Comparison of ENCODE assay signal across 29 cellular contexts in genomic region chr20:55159230-55159629, GRCh38.
"Had no signal": no experiment of that assay in that cellular context is flagged by ENCODE, and none has a peak within 500 bp of the region (broad histone marks: within the 10 kb centered on the region; RNA-seq: fewer than 3 reads in every experiment).

No MANE protein-coding gene starts in this region.

- H3K4me1 Mint-ChIP-seq: activated CD4-positive, alpha-beta T cell treated with anti-CD3 and anti-CD28 coated beads for 36 hours; activated CD4-positive, alpha-beta T cell treated with anti-CD3 and anti-CD28 coated beads, Interleukin-2, amount 10 ng/mL, durations not matched to agents 24 days and 14 days; activated CD8-positive, alpha-beta memory T cell treated with anti-CD3 and anti-CD28 coated beads, Interleukin-2, amount 10 ng/mL, durations not matched to agents 7 days and 5 days; activated T-helper 17 cell treated with anti-CD3 and anti-CD28 coated beads, Interleukin-2, amount 50 U/mL, for 72 hours; central memory CD8-positive, alpha-beta T cell; endodermal cell had no signal

- H3K9me3 ChIP-seq: gastroesophageal sphincter had no signal

- H3K36me3 Mint-ChIP-seq: activated CD4-positive, alpha-beta memory T cell treated with anti-CD3 and anti-CD28 coated beads for 36 hours; activated CD8-positive, alpha-beta memory T cell treated with anti-CD3 and anti-CD28 coated beads, Interleukin-2, amount 10 ng/mL, durations not matched to agents 7 days and 5 days; activated naive CD8-positive, alpha-beta T cell had no signal

- H3K27me3 ChIP-seq: brain microvascular endothelial cell, gastroesophageal sphincter had no signal

- H3K4me3 ChIP-seq: coronary artery, dorsolateral prefrontal cortex, gastroesophageal sphincter had no signal

- H3K4me1 ChIP-seq: gastroesophageal sphincter had no signal

- DNase-seq: activated CD4-positive, alpha-beta memory T cell treated with anti-CD3 and anti-CD28 coated beads for 36 hours; activated CD4-positive, alpha-beta T cell treated with anti-CD3 and anti-CD28 coated beads for 36 hours; activated CD4-positive, alpha-beta T cell treated with anti-CD3 and anti-CD28 coated beads, Interleukin-2, amount 10 ng/mL, durations not matched to agents 24 days and 14 days; activated CD4-positive, CD25-positive, alpha-beta regulatory T cell; activated CD4-positive, CD25-positive, alpha-beta regulatory T cell treated with anti-CD3 and anti-CD28 coated beads, Interleukin-2, amount 50 U/mL, for 72 hours; activated CD8-positive, alpha-beta memory T cell treated with anti-CD3 and anti-CD28 coated beads, Interleukin-2, amount 10 ng/mL, durations not matched to agents 7 days and 5 days; activated CD8-positive, alpha-beta memory T cell treated with anti-CD3 and anti-CD28 coated beads, Interleukin-2, amount 50 U/mL, for 4 hours; activated CD8-positive, alpha-beta T cell treated with anti-CD3 and anti-CD28 coated beads, Interleukin-2, amount 10 ng/mL, durations not matched to agents 7 days and 5 days; activated effector memory CD4-positive, alpha-beta T cell treated with Interleukin-2 at 50 U/mL for 16 hours; activated gamma-delta T cell treated with Interleukin-2 at 50 U/mL for 16 hours; activated naive CD4-positive, alpha-beta T cell treated with anti-CD3 and anti-CD28 coated beads, Interleukin-2, amount 50 U/mL, for 16 hours; activated naive CD4-positive, alpha-beta T cell treated with Interleukin-2 at 50 U/mL for 16 hours; activated T-cell treated with anti-CD3 and anti-CD28 coated beads, Interleukin-2, amount 50 U/mL, for 1 hour; amniotic stem cell; anterior cingulate cortex; brain microvascular endothelial cell; dorsolateral prefrontal cortex; effector memory CD4-positive, alpha-beta T cell; endodermal cell; foreskin melanocyte; T-helper 2 cell had no signal

- H3K27ac ChIP-seq: brain microvascular endothelial cell, coronary artery, dorsolateral prefrontal cortex, gastroesophageal sphincter had no signal

- H3K27me3 Mint-ChIP-seq: activated CD4-positive, alpha-beta memory T cell treated with anti-CD3 and anti-CD28 coated beads for 36 hours; activated CD4-positive, alpha-beta T cell treated with anti-CD3 and anti-CD28 coated beads for 36 hours; activated CD4-positive, alpha-beta T cell treated with anti-CD3 and anti-CD28 coated beads, Interleukin-2, amount 10 ng/mL, durations not matched to agents 24 days and 14 days; activated CD8-positive, alpha-beta memory T cell treated with anti-CD3 and anti-CD28 coated beads, Interleukin-2, amount 10 ng/mL, durations not matched to agents 7 days and 5 days; activated naive CD8-positive, alpha-beta T cell; activated T-helper 17 cell treated with anti-CD3 and anti-CD28 coated beads, Interleukin-2, amount 50 U/mL, for 72 hours; central memory CD8-positive, alpha-beta T cell; dendritic cell treated with granulocyte-macrophage colony-stimulating factor and Interleukin-4, amounts not matched to agents 40 ng/mL and 50 ng/mL, for 4 days had no signal

- H3K4me3 Mint-ChIP-seq: activated CD4-positive, alpha-beta memory T cell treated with anti-CD3 and anti-CD28 coated beads for 36 hours; activated CD4-positive, alpha-beta T cell treated with anti-CD3 and anti-CD28 coated beads for 36 hours; activated CD4-positive, alpha-beta T cell treated with anti-CD3 and anti-CD28 coated beads, Interleukin-2, amount 10 ng/mL, durations not matched to agents 24 days and 14 days; activated CD8-positive, alpha-beta memory T cell treated with anti-CD3 and anti-CD28 coated beads, Interleukin-2, amount 10 ng/mL, durations not matched to agents 7 days and 5 days; activated CD8-positive, alpha-beta T cell treated with anti-CD3 and anti-CD28 coated beads, Interleukin-2, amount 10 ng/mL, durations not matched to agents 7 days and 5 days; activated naive CD8-positive, alpha-beta T cell; activated T-helper 17 cell treated with anti-CD3 and anti-CD28 coated beads, Interleukin-2, amount 50 U/mL, for 72 hours; central memory CD8-positive, alpha-beta T cell; dendritic cell treated with granulocyte-macrophage colony-stimulating factor and Interleukin-4, amounts not matched to agents 40 ng/mL and 50 ng/mL, for 4 days; endodermal cell had no signal

- ATAC-seq: activated CD4-positive, alpha-beta T cell treated with anti-CD3 and anti-CD28 coated beads for 36 hours; activated CD8-positive, alpha-beta memory T cell treated with anti-CD3 and anti-CD28 coated beads, Interleukin-2, amount 10 ng/mL, durations not matched to agents 7 days and 5 days; activated CD8-positive, alpha-beta T cell treated with anti-CD3 and anti-CD28 coated beads, Interleukin-2, amount 10 ng/mL, durations not matched to agents 7 days and 5 days; activated T-helper 17 cell treated with anti-CD3 and anti-CD28 coated beads, Interleukin-2, amount 50 U/mL, for 72 hours; esophagus mucosa; gastroesophageal sphincter had no signal

- H3K27ac Mint-ChIP-seq: activated CD4-positive, alpha-beta memory T cell treated with anti-CD3 and anti-CD28 coated beads for 36 hours; activated CD4-positive, alpha-beta T cell treated with anti-CD3 and anti-CD28 coated beads for 36 hours; activated CD4-positive, alpha-beta T cell treated with anti-CD3 and anti-CD28 coated beads, Interleukin-2, amount 10 ng/mL, durations not matched to agents 24 days and 14 days; activated CD8-positive, alpha-beta memory T cell treated with anti-CD3 and anti-CD28 coated beads, Interleukin-2, amount 10 ng/mL, durations not matched to agents 7 days and 5 days; activated CD8-positive, alpha-beta T cell treated with anti-CD3 and anti-CD28 coated beads, Interleukin-2, amount 10 ng/mL, durations not matched to agents 7 days and 5 days; activated naive CD8-positive, alpha-beta T cell; activated T-helper 17 cell treated with anti-CD3 and anti-CD28 coated beads, Interleukin-2, amount 50 U/mL, for 72 hours; dendritic cell treated with granulocyte-macrophage colony-stimulating factor and Interleukin-4, amounts not matched to agents 40 ng/mL and 50 ng/mL, for 4 days; endodermal cell had no signal

- FAIRE-seq: bronchial epithelial cell had no signal

- H3K36me3 ChIP-seq: brain microvascular endothelial cell, gastroesophageal sphincter had no signal
